In genomic region chr19:49590071-49590970, GRCh38 we compare ENCODE assay signal across 1 cellular context.
A peak's percentile ranks its signal among the peaks of the same experiment; 100 is the strongest.
TF ChIP-seq lines count a peak whose summit lies in the region.

No MANE protein-coding gene starts in this region.

TF ChIP-seq in HepG2, 621 proteins besides CTCF, POLR2A, EP300 and RAD21 (continues in another document):
- TF ChIP-seq ZNF367 (CRISPR knock-in tag; IDR thresholded peaks at IDR 0.05; ENCODE audit: borderline replicate concordance): no peak; the same call in 1 of the 2 replicates
- no peak for TF ChIP-seq ZNF33B (CRISPR knock-in tag; IDR thresholded peaks at IDR 0.05)
- peak; percentile 54; the same call in 1 of the 2 replicates for TF ChIP-seq PITX1 (CRISPR knock-in tag; IDR thresholded peaks at IDR 0.05)
- no peak for TF ChIP-seq NR3C1 (CRISPR knock-in tag; IDR thresholded peaks at IDR 0.05)
- no peak for TF ChIP-seq FIP1L1 (IDR thresholded peaks at IDR 0.05; ENCODE audit: borderline replicate concordance, insufficient read depth, low read depth, low read length)
- no peak for TF ChIP-seq ZNF747 (CRISPR knock-in tag; IDR thresholded peaks at IDR 0.05; ENCODE audit: borderline replicate concordance)
- TF ChIP-seq ZNF331 (CRISPR knock-in tag; IDR thresholded peaks at IDR 0.05): no peak
- TF ChIP-seq NR2F2 (IDR thresholded peaks at IDR 0.05; ENCODE audit: borderline replicate concordance, low read depth): no peak
- no peak for TF ChIP-seq MEIS1 (CRISPR knock-in tag; IDR thresholded peaks at IDR 0.05; ENCODE audit: borderline replicate concordance)
- TF ChIP-seq, protein P1, sequence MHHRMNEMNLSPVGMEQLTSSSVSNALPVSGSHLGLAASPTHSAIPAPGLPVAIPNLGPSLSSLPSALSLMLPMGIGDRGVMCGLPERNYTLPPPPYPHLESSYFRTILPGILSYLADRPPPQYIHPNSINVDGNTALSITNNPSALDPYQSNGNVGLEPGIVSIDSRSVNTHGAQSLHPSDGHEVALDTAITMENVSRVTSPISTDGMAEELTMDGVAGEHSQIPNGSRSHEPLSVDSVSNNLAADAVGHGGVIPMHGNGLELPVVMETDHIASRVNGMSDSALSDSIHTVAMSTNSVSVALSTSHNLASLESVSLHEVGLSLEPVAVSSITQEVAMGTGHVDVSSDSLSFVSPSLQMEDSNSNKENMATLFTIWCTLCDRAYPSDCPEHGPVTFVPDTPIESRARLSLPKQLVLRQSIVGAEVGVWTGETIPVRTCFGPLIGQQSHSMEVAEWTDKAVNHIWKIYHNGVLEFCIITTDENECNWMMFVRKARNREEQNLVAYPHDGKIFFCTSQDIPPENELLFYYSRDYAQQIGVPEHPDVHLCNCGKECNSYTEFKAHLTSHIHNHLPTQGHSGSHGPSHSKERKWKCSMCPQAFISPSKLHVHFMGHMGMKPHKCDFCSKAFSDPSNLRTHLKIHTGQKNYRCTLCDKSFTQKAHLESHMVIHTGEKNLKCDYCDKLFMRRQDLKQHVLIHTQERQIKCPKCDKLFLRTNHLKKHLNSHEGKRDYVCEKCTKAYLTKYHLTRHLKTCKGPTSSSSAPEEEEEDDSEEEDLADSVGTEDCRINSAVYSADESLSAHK (CRISPR knock-in tag; IDR thresholded peaks at IDR 0.05; ENCODE audit: borderline replicate concordance): no peak
- TF ChIP-seq ZNF264 (CRISPR knock-in tag; IDR thresholded peaks at IDR 0.05): no peak
- TF ChIP-seq, protein P2, sequence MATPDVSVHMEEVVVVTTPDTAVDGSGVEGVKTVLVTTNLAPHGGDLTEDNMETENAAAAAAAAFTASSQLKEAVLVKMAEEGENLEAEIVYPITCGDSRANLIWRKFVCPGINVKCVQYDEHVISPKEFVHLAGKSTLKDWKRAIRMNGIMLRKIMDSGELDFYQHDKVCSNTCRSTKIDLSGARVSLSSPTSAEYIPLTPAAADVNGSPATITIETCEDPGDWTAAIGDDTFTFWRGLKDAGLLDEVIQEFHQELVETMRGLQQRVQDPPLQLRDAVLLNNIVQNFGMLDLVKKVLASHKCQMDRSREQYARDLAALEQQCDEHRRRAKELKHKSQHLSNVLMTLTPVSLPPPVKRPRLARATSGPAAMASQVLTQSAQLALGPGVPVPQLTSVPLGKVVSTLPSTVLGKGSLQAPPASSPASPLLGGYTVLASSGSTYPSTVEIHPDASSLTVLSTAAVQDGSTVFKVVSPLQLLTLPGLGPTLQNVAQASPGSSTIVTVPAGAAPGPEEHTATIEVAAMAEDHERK (CRISPR knock-in tag; IDR thresholded peaks at IDR 0.05; ENCODE audit: low read depth): no peak
- no peak for TF ChIP-seq SALL2 (CRISPR knock-in tag; IDR thresholded peaks at IDR 0.05)
- no peak for TF ChIP-seq SMAD1 (CRISPR knock-in tag; IDR thresholded peaks at IDR 0.05; ENCODE audit: borderline replicate concordance, low read depth)
- no peak for TF ChIP-seq HCFC1 (IDR thresholded peaks at IDR 0.05; ENCODE audit: low read depth, low read length)
- no peak for TF ChIP-seq BCL6 (CRISPR knock-in tag; IDR thresholded peaks at IDR 0.05)
- no peak for TF ChIP-seq RFX5 (IDR thresholded peaks at IDR 0.05; ENCODE audit: low read depth, low read length)
- peak; percentile 72; the same call in 1 of the 2 replicates for TF ChIP-seq SALL1 (CRISPR knock-in tag; IDR thresholded peaks at IDR 0.05)
- TF ChIP-seq ZNF350 (CRISPR knock-in tag; IDR thresholded peaks at IDR 0.05; ENCODE audit: borderline replicate concordance, low read depth): peak; percentile 65; the same call in 1 of the 2 replicates
- 0 out of 2 replicates have a peak, but pooled peaks have one; percentile 38 for TF ChIP-seq ZNF281 (CRISPR knock-in tag; IDR thresholded peaks at IDR 0.05; ENCODE audit: borderline replicate concordance)
- no peak for TF ChIP-seq STAT6 (CRISPR knock-in tag; IDR thresholded peaks at IDR 0.05; ENCODE audit: borderline replicate concordance)
- peak; percentile 21 for TF ChIP-seq HNRNPK (IDR thresholded peaks at IDR 0.05; ENCODE audit: low read depth, low read length, poor library complexity, severe bottlenecking)
- no peak for TF ChIP-seq GTF3A (CRISPR knock-in tag; conservative IDR thresholded peaks at IDR 0.05)
- TF ChIP-seq ZNF839 (CRISPR knock-in tag; IDR thresholded peaks at IDR 0.05; ENCODE audit: borderline replicate concordance): no peak
- no peak for TF ChIP-seq RNF219 (CRISPR knock-in tag; IDR thresholded peaks at IDR 0.05)
- no peak for TF ChIP-seq NCOA1 (CRISPR knock-in tag; IDR thresholded peaks at IDR 0.05)
- no peak for TF ChIP-seq RARG (CRISPR knock-in tag; IDR thresholded peaks at IDR 0.05; ENCODE audit: low read depth)
- TF ChIP-seq STAT5B (CRISPR knock-in tag; IDR thresholded peaks at IDR 0.05): peak; percentile 76; the same call in 1 of the 2 replicates
- TF ChIP-seq ZNF430 (CRISPR knock-in tag; IDR thresholded peaks at IDR 0.05): no peak
- no peak for TF ChIP-seq MAFG (CRISPR knock-in tag; IDR thresholded peaks at IDR 0.05)
- TF ChIP-seq, protein P3, sequence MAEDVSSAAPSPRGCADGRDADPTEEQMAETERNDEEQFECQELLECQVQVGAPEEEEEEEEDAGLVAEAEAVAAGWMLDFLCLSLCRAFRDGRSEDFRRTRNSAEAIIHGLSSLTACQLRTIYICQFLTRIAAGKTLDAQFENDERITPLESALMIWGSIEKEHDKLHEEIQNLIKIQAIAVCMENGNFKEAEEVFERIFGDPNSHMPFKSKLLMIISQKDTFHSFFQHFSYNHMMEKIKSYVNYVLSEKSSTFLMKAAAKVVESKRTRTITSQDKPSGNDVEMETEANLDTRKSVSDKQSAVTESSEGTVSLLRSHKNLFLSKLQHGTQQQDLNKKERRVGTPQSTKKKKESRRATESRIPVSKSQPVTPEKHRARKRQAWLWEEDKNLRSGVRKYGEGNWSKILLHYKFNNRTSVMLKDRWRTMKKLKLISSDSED (CRISPR knock-in tag; IDR thresholded peaks at IDR 0.05): no peak
- TF ChIP-seq GATAD1 (CRISPR knock-in tag; IDR thresholded peaks at IDR 0.05): 0 out of 2 replicates have a peak, but pooled peaks have one; percentile 33
- 0 out of 2 replicates have a peak, but pooled peaks have one; percentile 33 for TF ChIP-seq ZFP1 (CRISPR knock-in tag; IDR thresholded peaks at IDR 0.05)
- no peak for TF ChIP-seq ISX (CRISPR knock-in tag; conservative IDR thresholded peaks at IDR 0.05)
- TF ChIP-seq ZNF180 (CRISPR knock-in tag; IDR thresholded peaks at IDR 0.05; ENCODE audit: borderline replicate concordance, low read depth): no peak
- TF ChIP-seq, protein P4, sequence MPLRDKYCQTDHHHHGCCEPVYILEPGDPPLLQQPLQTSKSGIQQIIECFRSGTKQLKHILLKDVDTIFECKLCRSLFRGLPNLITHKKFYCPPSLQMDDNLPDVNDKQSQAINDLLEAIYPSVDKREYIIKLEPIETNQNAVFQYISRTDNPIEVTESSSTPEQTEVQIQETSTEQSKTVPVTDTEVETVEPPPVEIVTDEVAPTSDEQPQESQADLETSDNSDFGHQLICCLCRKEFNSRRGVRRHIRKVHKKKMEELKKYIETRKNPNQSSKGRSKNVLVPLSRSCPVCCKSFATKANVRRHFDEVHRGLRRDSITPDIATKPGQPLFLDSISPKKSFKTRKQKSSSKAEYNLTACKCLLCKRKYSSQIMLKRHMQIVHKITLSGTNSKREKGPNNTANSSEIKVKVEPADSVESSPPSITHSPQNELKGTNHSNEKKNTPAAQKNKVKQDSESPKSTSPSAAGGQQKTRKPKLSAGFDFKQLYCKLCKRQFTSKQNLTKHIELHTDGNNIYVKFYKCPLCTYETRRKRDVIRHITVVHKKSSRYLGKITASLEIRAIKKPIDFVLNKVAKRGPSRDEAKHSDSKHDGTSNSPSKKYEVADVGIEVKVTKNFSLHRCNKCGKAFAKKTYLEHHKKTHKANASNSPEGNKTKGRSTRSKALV (CRISPR knock-in tag; IDR thresholded peaks at IDR 0.05): no peak
- TF ChIP-seq ZNF282 (IDR thresholded peaks at IDR 0.05; ENCODE audit: partially characterized antibody): no peak
- no peak for TF ChIP-seq KDM6A (CRISPR knock-in tag; IDR thresholded peaks at IDR 0.05; ENCODE audit: low read depth)
- 0 out of 2 replicates have a peak, but pooled peaks have one; percentile 60 for TF ChIP-seq ZNF546 (CRISPR knock-in tag; conservative IDR thresholded peaks at IDR 0.05)
- no peak for TF ChIP-seq TSC22D2 (CRISPR knock-in tag; IDR thresholded peaks at IDR 0.05; ENCODE audit: borderline replicate concordance)
- 0 out of 2 replicates have a peak, but pooled peaks have one; percentile 14 for TF ChIP-seq ZSCAN31 (CRISPR knock-in tag; IDR thresholded peaks at IDR 0.05; ENCODE audit: low read depth)
- TF ChIP-seq ATF1 (CRISPR knock-in tag; IDR thresholded peaks at IDR 0.05): no peak
- TF ChIP-seq, protein P5, sequence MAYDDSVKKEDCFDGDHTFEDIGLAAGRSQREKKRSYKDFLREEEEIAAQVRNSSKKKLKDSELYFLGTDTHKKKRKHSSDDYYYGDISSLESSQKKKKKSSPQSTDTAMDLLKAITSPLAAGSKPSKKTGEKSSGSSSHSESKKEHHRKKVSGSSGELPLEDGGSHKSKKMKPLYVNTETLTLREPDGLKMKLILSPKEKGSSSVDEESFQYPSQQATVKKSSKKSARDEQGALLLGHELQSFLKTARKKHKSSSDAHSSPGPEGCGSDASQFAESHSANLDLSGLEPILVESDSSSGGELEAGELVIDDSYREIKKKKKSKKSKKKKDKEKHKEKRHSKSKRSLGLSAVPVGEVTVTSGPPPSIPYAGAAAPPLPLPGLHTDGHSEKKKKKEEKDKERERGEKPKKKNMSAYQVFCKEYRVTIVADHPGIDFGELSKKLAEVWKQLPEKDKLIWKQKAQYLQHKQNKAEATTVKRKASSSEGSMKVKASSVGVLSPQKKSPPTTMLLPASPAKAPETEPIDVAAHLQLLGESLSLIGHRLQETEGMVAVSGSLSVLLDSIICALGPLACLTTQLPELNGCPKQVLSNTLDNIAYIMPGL (CRISPR knock-in tag; IDR thresholded peaks at IDR 0.05; ENCODE audit: borderline replicate concordance in 1 of 2, low read depth in 1 of 2): peak; percentile 35 to 68
- TF ChIP-seq THYN1 (CRISPR knock-in tag; IDR thresholded peaks at IDR 0.05; ENCODE audit: borderline replicate concordance, low read depth): no peak
- no peak for TF ChIP-seq ZBTB7A (CRISPR knock-in tag; IDR thresholded peaks at IDR 0.05)
- TF ChIP-seq FOXA3 (CRISPR knock-in tag; IDR thresholded peaks at IDR 0.05): peak; percentile 24; the same call in 1 of the 2 replicates
- TF ChIP-seq ZNF816 (CRISPR knock-in tag; IDR thresholded peaks at IDR 0.05; ENCODE audit: borderline replicate concordance): no peak; the same call in 1 of the 2 replicates
- TF ChIP-seq ZNF253 (CRISPR knock-in tag; IDR thresholded peaks at IDR 0.05; ENCODE audit: borderline replicate concordance): no peak
- no peak for TF ChIP-seq ARNT2 (CRISPR knock-in tag; IDR thresholded peaks at IDR 0.05; ENCODE audit: low read depth)
- no peak for TF ChIP-seq SATB2 (CRISPR knock-in tag; IDR thresholded peaks at IDR 0.05)
- TF ChIP-seq ZNF382 (CRISPR knock-in tag; IDR thresholded peaks at IDR 0.05; ENCODE audit: borderline replicate concordance): no peak
- no peak for TF ChIP-seq HNRNPH1 (optimal IDR thresholded peaks at IDR 0.05; ENCODE audit: low read depth, low read length)
- TF ChIP-seq ELF4 (CRISPR knock-in tag; IDR thresholded peaks at IDR 0.05; ENCODE audit: borderline replicate concordance): no peak
